ENCODE assay signal across 10 cellular contexts in genomic region chr17:2124391-2124790, GRCh38.
DNase-seq lines count a peak whose midpoint lies in the region; ATAC-seq and TF ChIP-seq lines count a peak whose summit lies in the region.
"Had no signal": no experiment of that assay in that cellular context is flagged by ENCODE, and none has a peak within 500 bp of the region (broad histone marks: within the 10 kb centered on the region; RNA-seq: fewer than 3 reads in every experiment).

No MANE protein-coding gene starts in this region.

- H3K36me3 ChIP-seq in left ventricle myocardium inferior (peaks cover 14% of the 10 kb centered on the region), mucosa of rectum (ENCODE audit: control insufficient read depth in 2 of 2, insufficient read depth in 2 of 2, low read length in 2 of 2) (peaks cover 0 to 2% of the 10 kb centered on the region in 2 donors), uterus (no peaks in the 10 kb centered on the region)

- H3K27me3 Mint-ChIP-seq in chondrocyte (ENCODE audit: low read depth): no peaks in the 10 kb centered on the region

- no peaks in the 10 kb centered on the region for H3K9me3 ChIP-seq in left ventricle myocardium inferior (replicated peaks)
- no peaks in the 10 kb centered on the region for H3K9me3 ChIP-seq in mucosa of rectum (ENCODE audit: control insufficient read depth in 2 of 2, low read length in 2 of 2)
- H3K9me3 ChIP-seq in uterus: no peaks in the 10 kb centered on the region

- no peak for ATAC-seq in left cardiac atrium

- DNase-seq in left ventricle myocardium inferior (no peak), left cardiac atrium (no peak), chondrocyte (ENCODE audit: low spot score) (no peak), uterus (no peak), DMS 273 treated with DMSO at 0.1 percent for 48 hours (lab: John Stamatoyannopoulos, UW) (no peak), nucleus accumbens (lab: John Stamatoyannopoulos, UW) (no peak), SIG-M5 treated with dmso at 0.1 percent for 504 hours (lab: John Stamatoyannopoulos, UW; ENCODE audit: unreplicated experiment) (no peak)
- DNase-seq: activated T-cell treated with anti-CD3 and anti-CD28 coated beads, Interleukin-2, amount 50 U/mL, for 4 hours; NK-92 treated with Interleukin-12 subunit alpha and Interleukin-12 subunit beta, amount 100 ng/mL, for 24 hours had no signal

- intact Hi-C loops in left ventricle myocardium inferior (cut with micrococcal nuclease): no loop called here
- intact Hi-C loops in left cardiac atrium (cut with DNase I): no loop called here
- intact Hi-C loops in uterus (cut with DNase I; ENCODE audit: low total_unique reads): no loop called here

- H3K27ac ChIP-seq in left ventricle myocardium inferior (replicated peaks) (peak overlapping the region; percentile 85), mucosa of rectum (ENCODE audit: low read depth in 2 of 2, low read length in 2 of 2) (peak overlapping the region; percentile 79 to 86), uterus (peak overlapping the region; percentile 79 to 86)

- no peak overlapping the region for H3K4me3 ChIP-seq in left ventricle myocardium inferior
- peak overlapping the region in 1 of 2 donors; percentile 50 for H3K4me3 ChIP-seq in mucosa of rectum (ENCODE audit: low read length in 2 of 2)
- H3K4me3 ChIP-seq in uterus: no peak overlapping the region

- no peak for TF ChIP-seq POLR2A in uterus (IDR thresholded peaks at IDR 0.05)

- H3K27ac Mint-ChIP-seq in chondrocyte (ENCODE audit: unreplicated experiment): peak overlapping the region; percentile 20

- H3K27me3 ChIP-seq in left ventricle myocardium inferior (ENCODE audit: low read depth) (no peaks in the 10 kb centered on the region), mucosa of rectum (ENCODE audit: control insufficient read depth in 2 of 2, insufficient read depth in 2 of 2, low read length in 2 of 2) (no peaks in the 10 kb centered on the region), uterus (no peaks in the 10 kb centered on the region)

- H3K4me1 ChIP-seq in left ventricle myocardium inferior (peaks cover 35% of the 10 kb centered on the region), mucosa of rectum (ENCODE audit: control insufficient read depth in 2 of 2, insufficient read depth in 2 of 2, low read length in 2 of 2) (peaks cover 26 to 29% of the 10 kb centered on the region in 2 donors), uterus (peaks cover 3 to 5% of the 10 kb centered on the region in 2 donors)

- H3K4me1 Mint-ChIP-seq in chondrocyte (ENCODE audit: low read depth): peaks cover 20% of the 10 kb centered on the region

- H3K9me3 Mint-ChIP-seq in chondrocyte (ENCODE audit: low read depth): no peaks in the 10 kb centered on the region
- H3K9me3 Mint-ChIP-seq: activated T-cell treated with anti-CD3 and anti-CD28 coated beads, Interleukin-2, amount 50 U/mL, for 4 hours had no signal

- no peak overlapping the region for H3K4me3 Mint-ChIP-seq in chondrocyte (ENCODE audit: unreplicated experiment)
- H3K4me3 Mint-ChIP-seq: activated T-cell treated with anti-CD3 and anti-CD28 coated beads, Interleukin-2, amount 50 U/mL, for 4 hours had no signal

- peak overlapping the region in 1 of 2 donors; percentile 14 for H3K9ac ChIP-seq in mucosa of rectum (ENCODE audit: low read depth in 1 of 2, low read length in 2 of 2)

- TF ChIP-seq CTCF in left ventricle myocardium inferior (IDR thresholded peaks at IDR 0.05; ENCODE audit: borderline replicate concordance): no peak
- TF ChIP-seq CTCF in chondrocyte (IDR thresholded peaks at IDR 0.05): no peak
- TF ChIP-seq CTCF in uterus (IDR thresholded peaks at IDR 0.05): no peak

- H3K36me3 Mint-ChIP-seq in chondrocyte (ENCODE audit: low read depth): peaks cover 9% of the 10 kb centered on the region
